In genomic region chr6:112466378-112467151, GRCh38 we compare ENCODE assay signal across 10 cellular contexts.
DNase-seq lines count a peak whose midpoint lies in the region; ATAC-seq and TF ChIP-seq lines count a peak whose summit lies in the region.
"Had no signal": no experiment of that assay in that cellular context is flagged by ENCODE, and none has a peak within 500 bp of the region (broad histone marks: within the 10 kb centered on the region; RNA-seq: fewer than 3 reads in every experiment).

No MANE protein-coding gene starts in this region.

- no peak overlapping the region for H3K4me3 ChIP-seq in fibroblast of villous mesenchyme (ENCODE audit: low read depth, low read length)

- ATAC-seq in GM18517 (IDR thresholded peaks at IDR 0.05; ENCODE audit: unreplicated experiment) (peak; percentile 81), HG02678 (IDR thresholded peaks at IDR 0.05; ENCODE audit: unreplicated experiment) (peak; percentile 83)
- ATAC-seq: stimulated activated naive CD8-positive, alpha-beta T cell treated with anti-CD3 and anti-CD28 coated beads, Interleukin-15, amount 100 ng/mL, for 72 hours had no signal

- TF ChIP-seq CTCF in fibroblast of villous mesenchyme (IDR thresholded peaks at IDR 0.05; ENCODE audit: insufficient read depth, low read depth, low read length): no peak

- DNase-seq in MV-4-11 (lab: John Stamatoyannopoulos, UW): peak; percentile 96
- DNase-seq in fibroblast of villous mesenchyme (ENCODE audit: low read depth): peak; percentile 41
- DNase-seq in NCI-H510A (lab: John Stamatoyannopoulos, UW): no peak
- no peak for DNase-seq in NCI-H187 treated with DMSO at 0.1 percent for 48 hours (lab: John Stamatoyannopoulos, UW)
- DNase-seq in NCI-H1694 treated with DMSO at 0.1 percent for 48 hours (lab: John Stamatoyannopoulos, UW): no peak
- no peak for DNase-seq in cerebellum (ENCODE audit: low spot score)
- DNase-seq: NCI-H1048; stimulated activated naive CD8-positive, alpha-beta T cell treated with anti-CD3 and anti-CD28 coated beads, Interleukin-15, amount 100 ng/mL, for 72 hours had no signal

Comparison
In these comparisons a context has a peak if more than half of its experiments do, and no peak if none do; other contexts are left out.
1. DNase-seq: peak in MV-4-11 (single experiment) and fibroblast of villous mesenchyme (single experiment); none in NCI-H510A (single experiment), NCI-H187 treated with DMSO at 0.1 percent for 48 hours (single experiment), NCI-H1694 treated with DMSO at 0.1 percent for 48 hours (single experiment) and cerebellum (single experiment).